In the genomic region with DNA sequence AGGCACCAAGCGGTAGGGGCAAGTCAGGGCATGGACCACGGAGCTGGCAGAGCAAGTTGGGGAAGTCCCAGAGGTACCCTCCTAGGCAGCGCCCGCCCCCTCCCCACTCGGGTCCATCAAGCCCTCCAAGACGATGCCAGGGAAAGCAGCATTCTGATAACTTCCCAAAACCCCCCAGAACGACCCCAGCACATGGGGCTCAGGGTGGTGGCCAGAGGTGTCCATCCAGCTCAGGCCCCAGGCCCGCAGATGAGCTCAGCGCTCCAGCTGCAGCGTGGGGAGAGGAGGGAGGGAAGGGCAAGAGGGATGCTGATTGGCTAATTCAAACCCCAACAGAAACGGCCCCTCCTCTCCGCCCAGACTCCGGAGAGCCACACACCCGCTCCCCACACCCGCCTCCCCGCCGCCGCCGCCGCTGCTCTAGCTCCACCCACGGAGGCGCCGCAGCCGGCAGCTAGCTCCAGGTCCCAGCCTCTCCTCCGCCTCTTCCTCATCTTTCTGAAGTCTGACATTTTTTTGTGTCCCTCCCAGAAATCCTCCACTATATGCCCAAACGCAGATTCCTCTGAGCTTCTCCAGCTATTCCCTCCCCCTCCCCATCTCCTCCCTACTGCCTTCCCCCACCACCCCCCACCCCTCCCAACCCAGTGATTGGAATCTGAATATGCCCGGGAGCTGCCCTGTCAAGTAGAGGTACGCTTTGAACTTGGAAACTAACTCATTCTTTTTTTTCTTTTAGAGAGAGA, we compare ENCODE assay signal across 8 cellular contexts. TPM values are rescaled to one million over a fixed set of nuclear protein-coding genes. Genes with fewer than 3 reads are reported as not detected.
A peak's percentile ranks its signal among the peaks of the same experiment; 100 is the strongest.
DNase-seq lines count a peak whose midpoint lies in the region; ATAC-seq and TF ChIP-seq lines count a peak whose summit lies in the region.

No MANE protein-coding gene starts in this region.

- POLR2A ChIA-PET in activated CD4-positive, alpha-beta T cell treated with anti-CD3 and anti-CD28 coated beads, Interleukin-2, amount 10 ng/mL, durations not matched to agents 7 days and 5 days (lab: Charles Lee): interaction anchor here (0.8 to 1.4 kb wide), 2 partner anchors 9 to 27 kb away, joined by 3 read pairs; no protein-coding TSS in a partner anchor

- H3K4me3 Mint-ChIP-seq in activated CD4-positive, alpha-beta T cell treated with anti-CD3 and anti-CD28 coated beads, Interleukin-2, amount 10 ng/mL, durations not matched to agents 7 days and 5 days: peak overlapping the region; percentile 77

- no peaks in the 10 kb centered on the region for H3K36me3 Mint-ChIP-seq in activated CD4-positive, alpha-beta T cell treated with anti-CD3 and anti-CD28 coated beads, Interleukin-2, amount 10 ng/mL, durations not matched to agents 7 days and 5 days (ENCODE audit: low read depth)

- TF ChIP-seq POLR2A in GM19099 (IDR thresholded peaks at IDR 0.05; ENCODE audit: extremely low read depth, insufficient read length, low read depth): peak; percentile 74

- peaks cover 35% of the 10 kb centered on the region for H3K4me1 Mint-ChIP-seq in activated CD4-positive, alpha-beta T cell treated with anti-CD3 and anti-CD28 coated beads, Interleukin-2, amount 10 ng/mL, durations not matched to agents 7 days and 5 days

- H3K27me3 Mint-ChIP-seq in activated CD4-positive, alpha-beta T cell treated with anti-CD3 and anti-CD28 coated beads, Interleukin-2, amount 10 ng/mL, durations not matched to agents 7 days and 5 days: no peaks in the 10 kb centered on the region

- H3K4me3 ChIP-seq in coronary artery: peak overlapping the region; percentile 66

- ATAC-seq in HG03432 (IDR thresholded peaks at IDR 0.05; ENCODE audit: unreplicated experiment) (peak; percentile 87), left lobe of liver (peak; percentile 98)

- peak overlapping the region; percentile 88 to 97 for H3K27ac ChIP-seq in coronary artery

- H3K27ac Mint-ChIP-seq in activated CD4-positive, alpha-beta T cell treated with anti-CD3 and anti-CD28 coated beads, Interleukin-2, amount 10 ng/mL, durations not matched to agents 7 days and 5 days: peak overlapping the region; percentile 96

- DNase-seq in AG09319 (ENCODE audit: extremely low read depth, low read depth) (peak; percentile 80), NCI-H524 treated with DMSO at 0.1 percent for 48 hours (lab: John Stamatoyannopoulos, UW) (peak; percentile 78), coronary artery (ENCODE audit: low spot score) (peak; percentile 96), left lobe of liver (ENCODE audit: low spot score) (peak; percentile 79)
- DNase-seq in activated CD4-positive, alpha-beta T cell treated with anti-CD3 and anti-CD28 coated beads, Interleukin-2, amount 10 ng/mL, durations not matched to agents 7 days and 5 days: peak; percentile 92
- peak; percentile 81 to 89 for DNase-seq in stimulated activated CD4-positive, alpha-beta T cell treated with anti-CD3 and anti-CD28 coated beads, Interleukin-2, amount 100 ng/mL, for 24 hours

- no peak for TF ChIP-seq CTCF in AG09319 (IDR thresholded peaks at IDR 0.05; ENCODE audit: low read depth, low read length)
- TF ChIP-seq CTCF in coronary artery (IDR thresholded peaks at IDR 0.05): no peak

- H3K9me3 Mint-ChIP-seq in activated CD4-positive, alpha-beta T cell treated with anti-CD3 and anti-CD28 coated beads, Interleukin-2, amount 10 ng/mL, durations not matched to agents 7 days and 5 days: no peaks in the 10 kb centered on the region

- CTCF ChIA-PET in activated CD4-positive, alpha-beta T cell treated with anti-CD3 and anti-CD28 coated beads, Interleukin-2, amount 10 ng/mL, durations not matched to agents 7 days and 5 days (lab: Charles Lee): interaction anchor here (0.5 to 4.2 kb wide), 20 partner anchors 8 to 1788 kb away, joined by 3 to 29 read pairs (median 5); partner anchors contain the start of gene RAB5IF

RNA-seq across cellular contexts. Expression of gene TLDC2, which starts 40.3 kb away (rescaled TPM):
- not detected for total RNA-seq in activated CD4-positive, alpha-beta T cell treated with anti-CD3 and anti-CD28 coated beads, Interleukin-2, amount 10 ng/mL, durations not matched to agents 7 days and 5 days
- not detected for total RNA-seq in left lobe of liver

Comparison
In these comparisons a context has a peak if more than half of its experiments do, and no peak if none do; other contexts are left out.
1. Peak in every context shown above with its lines: DNase-seq, ATAC-seq, H3K4me3 ChIP-seq and H3K27ac ChIP-seq.